In the genomic region with DNA sequence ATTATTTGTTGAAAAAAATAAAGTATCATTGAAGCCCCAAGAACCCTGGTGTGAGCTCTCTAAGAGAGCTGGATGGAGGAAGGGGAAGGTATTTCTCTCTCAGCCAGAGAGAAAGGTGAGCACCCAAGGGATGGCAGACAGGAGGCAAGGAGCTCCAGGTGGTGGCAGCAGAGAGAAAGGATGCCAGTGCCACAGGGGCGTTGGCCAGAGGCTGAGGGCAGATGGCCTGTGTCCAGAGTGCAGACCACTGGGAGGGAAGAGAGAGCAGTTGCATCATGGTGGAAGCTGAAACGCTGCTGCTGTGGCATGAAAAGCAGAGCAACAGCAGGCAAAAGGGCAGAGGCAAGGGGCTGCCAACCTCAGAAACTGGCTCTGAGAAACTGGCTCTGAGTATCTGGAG, we compare ENCODE assay signal across 8 cellular contexts. TPM values are rescaled to one million over a fixed set of nuclear protein-coding genes. Genes with fewer than 3 reads are reported as not detected.
DNase-seq lines count a peak whose midpoint lies in the region; ATAC-seq, FAIRE-seq and TF ChIP-seq lines count a peak whose summit lies in the region.

No MANE protein-coding gene starts in this region.

- TF ChIP-seq POLR2A in GM12892 (IDR thresholded peaks at IDR 0.05; ENCODE audit: low read depth, low read length), result no peak

- no peak overlapping the region for H3K14ac ChIP-seq in mesenchymal stem cell (ENCODE audit: low read length in 2 of 2)

- H2BK5ac ChIP-seq in mesenchymal stem cell (ENCODE audit: low read depth, low read length, poor library complexity, severe bottlenecking), result no peak overlapping the region

- peaks cover 63% of the 10 kb centered on the region for H3K27me3 ChIP-seq in left ventricle myocardium inferior (ENCODE audit: low read depth)
- H3K27me3 ChIP-seq in mesenchymal stem cell (ENCODE audit: control insufficient read depth in 1 of 2, insufficient read depth in 1 of 2, low read length in 2 of 2), result peaks cover 0 to 51% of the 10 kb centered on the region in 2 experiments

- no peak overlapping the region for H3K4me2 ChIP-seq in mesenchymal stem cell (ENCODE audit: low read length, poor library complexity, severe bottlenecking)

- no peak overlapping the region for H2BK12ac ChIP-seq in mesenchymal stem cell (ENCODE audit: low read length in 2 of 2)

- 47% methylated on average over 1 of the region's 2 CpGs for WGBS in mesenchymal stem cell

- H3K79me1 ChIP-seq in mesenchymal stem cell (replicated peaks; ENCODE audit: low read length, poor library complexity, severe bottlenecking), result no peaks in the 10 kb centered on the region

- H3K27ac ChIP-seq in left ventricle myocardium inferior (replicated peaks) (no peak overlapping the region), mesenchymal stem cell (ENCODE audit: low read length, poor library complexity, severe bottlenecking) (no peak overlapping the region)

- no peak overlapping the region for H3K4me3 ChIP-seq in left ventricle myocardium inferior
- no peak overlapping the region for H3K4me3 ChIP-seq in mesenchymal stem cell (ENCODE audit: insufficient read depth in 1 of 2, low read depth in 1 of 2, low read length in 2 of 2)

- no peak overlapping the region for H4K91ac ChIP-seq in mesenchymal stem cell (ENCODE audit: low read length)

- FAIRE-seq in GM12892 (lab: Jason Lieb, UNC), result peak; percentile 68

- intact Hi-C loops in left ventricle myocardium inferior (cut with micrococcal nuclease), result no loop called here

- no peaks in the 10 kb centered on the region for H3K9me3 ChIP-seq in left ventricle myocardium inferior (replicated peaks)
- no peaks in the 10 kb centered on the region for H3K9me3 ChIP-seq in mesenchymal stem cell (ENCODE audit: control insufficient read depth, low read length)

- no peaks in the 10 kb centered on the region for H3K36me3 ChIP-seq in left ventricle myocardium inferior
- H3K36me3 ChIP-seq in mesenchymal stem cell (ENCODE audit: control insufficient read depth in 1 of 2, insufficient read depth in 2 of 2, low read depth in 1 of 2, low read length in 2 of 2), result no peaks in the 10 kb centered on the region

- H2BK120ac ChIP-seq in mesenchymal stem cell (ENCODE audit: low read depth, low read length), result no peak overlapping the region

- no peak overlapping the region for H2BK15ac ChIP-seq in mesenchymal stem cell (ENCODE audit: low read depth, poor library complexity, severe bottlenecking)

- H4K8ac ChIP-seq in mesenchymal stem cell (ENCODE audit: low read length), result no peak overlapping the region

- no peak overlapping the region for H3K4ac ChIP-seq in mesenchymal stem cell (ENCODE audit: low read depth in 1 of 2, low read length in 2 of 2)

- no peak overlapping the region for H3K23ac ChIP-seq in mesenchymal stem cell (ENCODE audit: low read length in 2 of 2)

- TF ChIP-seq CTCF in AG09319 (IDR thresholded peaks at IDR 0.05; ENCODE audit: low read depth, low read length) (peak; percentile 45), left ventricle myocardium inferior (IDR thresholded peaks at IDR 0.05; ENCODE audit: borderline replicate concordance) (peak; percentile 48)

- H3K4me1 ChIP-seq in left ventricle myocardium inferior, result peaks cover 36% of the 10 kb centered on the region
- no peaks in the 10 kb centered on the region for H3K4me1 ChIP-seq in mesenchymal stem cell (ENCODE audit: control insufficient read depth, insufficient read depth, low read depth, low read length)

- no peak overlapping the region for H3K18ac ChIP-seq in mesenchymal stem cell (ENCODE audit: low read depth in 1 of 2, low read length in 2 of 2)

- ATAC-seq in HG02610 (IDR thresholded peaks at IDR 0.05; ENCODE audit: unreplicated experiment), result no peak

- DNase-seq in AG09319 (ENCODE audit: extremely low read depth, low read depth), result no peak
- no peak for DNase-seq in GM12892 (ENCODE audit: insufficient read length)
- peak; percentile 30 for DNase-seq in RPMI8226
- no peak for DNase-seq in left ventricle myocardium inferior
- DNase-seq in T-helper 1 cell, result no peak
- no peak for DNase-seq in occipital lobe (lab: John Stamatoyannopoulos, UW)
- DNase-seq in mesenchymal stem cell, result no peak

- H2AFZ ChIP-seq in mesenchymal stem cell (ENCODE audit: low read depth, low read length), result no peak overlapping the region

- H3K9ac ChIP-seq in mesenchymal stem cell (ENCODE audit: low read length), result no peak overlapping the region

- no peak overlapping the region for H2AK5ac ChIP-seq in mesenchymal stem cell (ENCODE audit: low read length, severe bottlenecking)

RNA-seq across cellular contexts. Expression of gene SPON1, which starts 8.5 kb away (rescaled TPM):
- 0.74 TPM for polyA plus RNA-seq in GM12892 (2012; ENCODE audit: missing spikeins)
- total RNA-seq in left ventricle myocardium inferior (9.4 TPM), occipital lobe (31.5 TPM)
- 0.01 TPM for polyA plus RNA-seq in mesenchymal stem cell (2013, experiment 1 of 2)
- polyA plus RNA-seq in mesenchymal stem cell (2013, experiment 2 of 2), result not detected
